ENCODE assay signal across 21 cellular contexts in the genomic region with DNA sequence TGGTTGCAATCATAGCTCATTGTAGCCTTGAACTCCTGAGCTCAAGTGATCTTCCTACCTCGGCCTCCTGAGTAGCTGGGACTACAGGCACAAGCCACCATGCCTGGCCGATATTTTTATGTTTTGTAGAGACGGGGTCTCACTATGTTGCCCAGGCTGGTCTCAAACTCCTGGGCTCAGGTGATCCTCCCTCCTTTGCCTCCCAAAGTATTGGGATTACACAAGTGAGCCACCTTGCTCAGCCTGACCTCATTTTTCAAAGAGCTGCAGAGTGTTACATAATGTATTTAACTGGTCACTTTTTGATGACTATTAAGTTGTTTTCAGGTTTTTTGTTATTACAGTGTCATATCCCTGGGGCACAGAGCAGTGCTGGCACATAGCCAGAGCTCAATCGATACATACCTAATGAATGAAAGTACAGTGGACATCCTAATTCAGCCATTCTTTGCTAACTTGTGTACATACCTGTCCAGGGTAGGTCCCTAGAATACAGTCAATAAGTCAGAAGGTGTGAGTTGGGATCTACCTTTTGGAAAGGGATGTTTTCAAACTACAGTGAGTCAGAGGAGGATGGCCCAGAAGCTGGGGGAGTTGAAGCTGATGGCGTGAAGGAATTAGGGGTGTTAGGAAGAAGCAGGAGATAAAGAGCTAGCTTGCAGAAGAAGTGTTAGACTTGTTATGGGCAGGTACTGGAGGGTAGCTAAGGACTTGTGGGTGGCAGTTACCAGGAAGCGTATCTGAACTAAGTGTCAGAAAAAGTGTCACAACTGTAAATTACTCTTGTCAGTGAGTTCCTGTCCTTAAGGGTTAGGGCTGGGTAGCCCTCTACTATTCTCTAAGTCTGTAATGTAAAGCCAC. TPM values are rescaled to one million over a fixed set of nuclear protein-coding genes. Genes with fewer than 3 reads are reported as not detected.
DNase-seq lines count a peak whose midpoint lies in the region; ATAC-seq and TF ChIP-seq lines count a peak whose summit lies in the region.
"Had no signal": no experiment of that assay in that cellular context is flagged by ENCODE, and none has a peak within 500 bp of the region (broad histone marks: within the 10 kb centered on the region; RNA-seq: fewer than 3 reads in every experiment).

No MANE protein-coding gene starts in this region.

- ATAC-seq in activated naive CD8-positive, alpha-beta T cell treated with anti-CD3 and anti-CD28 coated beads, Interleukin-2, amount 50 U/mL, for 24 hours, result no peak
- ATAC-seq in RWPE2 (ENCODE audit: low read depth), result peak; percentile 68
- ATAC-seq: lower lobe of right lung, psoas muscle had no signal

- H3K36me3 ChIP-seq in RWPE2 (ENCODE audit: low read depth), result no peaks in the 10 kb centered on the region

- H3K27me3 ChIP-seq in RWPE2 (ENCODE audit: insufficient read depth, poor library complexity, severe bottlenecking), result no peaks in the 10 kb centered on the region

- TF ChIP-seq CTCF in RWPE2 (IDR thresholded peaks at IDR 0.05; ENCODE audit: poor library complexity, severe bottlenecking), result no peak
- no peak for TF ChIP-seq CTCF in type B pancreatic cell (conservative IDR thresholded peaks at IDR 0.05)

- peaks cover 9% of the 10 kb centered on the region for H3K4me1 ChIP-seq in RWPE2 (ENCODE audit: insufficient read depth, poor library complexity, severe bottlenecking)
- H3K4me1 ChIP-seq: lower lobe of right lung, psoas muscle had no signal

- peaks cover 9% of the 10 kb centered on the region for H3K36me3 Mint-ChIP-seq in activated naive CD8-positive, alpha-beta T cell
- H3K36me3 Mint-ChIP-seq in activated naive CD8-positive, alpha-beta T cell treated with anti-CD3 and anti-CD28 coated beads, Interleukin-2, amount 50 U/mL, for 24 hours (ENCODE audit: low read depth), result peaks cover 15% of the 10 kb centered on the region
- no peaks in the 10 kb centered on the region for H3K36me3 Mint-ChIP-seq in type B pancreatic cell

- no peak for DNase-seq in activated naive CD8-positive, alpha-beta T cell treated with anti-CD3 and anti-CD28 coated beads, Interleukin-2, amount 50 U/mL, for 24 hours
- DNase-seq in RWPE2 (ENCODE audit: low spot score) (no peak), kidney glomerular epithelial cell (lab: John Stamatoyannopoulos, UW) (peak; percentile 30), type B pancreatic cell (ENCODE audit: extremely low spot score, unreplicated experiment) (no peak), globus pallidus (ENCODE audit: low spot score) (no peak), GM19238 (ENCODE audit: insufficient read length, low spot score) (no peak)
- no peak for DNase-seq in activated CD4-positive, CD25-positive, alpha-beta regulatory T cell (lab: John Stamatoyannopoulos, UW)
- DNase-seq: activated CD4-positive, alpha-beta memory T cell treated with anti-CD3 and anti-CD28 coated beads for 36 hours; activated gamma-delta T cell; aorta; Kasumi-1; lower lobe of right lung; NCI-H1694 treated with DMSO at 0.1 percent for 48 hours; NCI-H446; psoas muscle had no signal

- H3K9me3 Mint-ChIP-seq in activated naive CD8-positive, alpha-beta T cell (ENCODE audit: low read depth), result peaks cover 8% of the 10 kb centered on the region
- H3K9me3 Mint-ChIP-seq in activated naive CD8-positive, alpha-beta T cell treated with anti-CD3 and anti-CD28 coated beads, Interleukin-2, amount 50 U/mL, for 24 hours, result peaks cover 6% of the 10 kb centered on the region
- peaks cover 13% of the 10 kb centered on the region for H3K9me3 Mint-ChIP-seq in type B pancreatic cell

- no peaks in the 10 kb centered on the region for H3K9me3 ChIP-seq in RWPE2 (ENCODE audit: severe bottlenecking)
- H3K9me3 ChIP-seq: lower lobe of right lung, psoas muscle had no signal

- H3K27me3 Mint-ChIP-seq in activated naive CD8-positive, alpha-beta T cell, result no peaks in the 10 kb centered on the region
- H3K27me3 Mint-ChIP-seq in activated naive CD8-positive, alpha-beta T cell treated with anti-CD3 and anti-CD28 coated beads, Interleukin-2, amount 50 U/mL, for 24 hours, result no peaks in the 10 kb centered on the region
- no peaks in the 10 kb centered on the region for H3K27me3 Mint-ChIP-seq in type B pancreatic cell
- H3K27me3 Mint-ChIP-seq: activated CD4-positive, alpha-beta memory T cell treated with anti-CD3 and anti-CD28 coated beads for 36 hours had no signal

- peak overlapping the region; percentile 4 for H3K4me3 Mint-ChIP-seq in activated naive CD8-positive, alpha-beta T cell
- H3K4me3 Mint-ChIP-seq in activated naive CD8-positive, alpha-beta T cell treated with anti-CD3 and anti-CD28 coated beads, Interleukin-2, amount 50 U/mL, for 24 hours, result no peak overlapping the region
- peak overlapping the region; percentile 27 for H3K4me3 Mint-ChIP-seq in type B pancreatic cell
- H3K4me3 Mint-ChIP-seq: activated CD4-positive, alpha-beta memory T cell treated with anti-CD3 and anti-CD28 coated beads for 36 hours; nephron had no signal

- no peak overlapping the region for H3K27ac Mint-ChIP-seq in activated naive CD8-positive, alpha-beta T cell
- H3K27ac Mint-ChIP-seq in activated naive CD8-positive, alpha-beta T cell treated with anti-CD3 and anti-CD28 coated beads, Interleukin-2, amount 50 U/mL, for 24 hours, result no peak overlapping the region
- peak overlapping the region; percentile 64 for H3K27ac Mint-ChIP-seq in type B pancreatic cell
- H3K27ac Mint-ChIP-seq: activated CD4-positive, alpha-beta memory T cell treated with anti-CD3 and anti-CD28 coated beads for 36 hours; nephron had no signal

- H3K27ac ChIP-seq in RWPE2 (ENCODE audit: poor library complexity, severe bottlenecking), result no peak overlapping the region
- H3K27ac ChIP-seq: lower lobe of right lung, psoas muscle, SK-N-MC had no signal

- H3K4me3 ChIP-seq in RWPE2 (ENCODE audit: severe bottlenecking), result no peak overlapping the region
- H3K4me3 ChIP-seq: lower lobe of right lung, psoas muscle, SK-N-MC had no signal

- H3K4me1 Mint-ChIP-seq in activated naive CD8-positive, alpha-beta T cell (ENCODE audit: low read depth), result peaks cover 35% of the 10 kb centered on the region
- peaks cover 43% of the 10 kb centered on the region for H3K4me1 Mint-ChIP-seq in activated naive CD8-positive, alpha-beta T cell treated with anti-CD3 and anti-CD28 coated beads, Interleukin-2, amount 50 U/mL, for 24 hours
- H3K4me1 Mint-ChIP-seq in type B pancreatic cell (ENCODE audit: unreplicated experiment), result peaks cover 23% of the 10 kb centered on the region

RNA-seq across cellular contexts. Expression of gene CYLD, which starts 20.1 kb away (rescaled TPM):
- 21.8 and 24.9 TPM in 2 replicates for total RNA-seq in type B pancreatic cell (ENCODE audit: low replicate concordance)

RNA-seq across cellular contexts. Expression of gene NOD2, which starts 28.4 kb away (rescaled TPM):
- total RNA-seq in type B pancreatic cell (ENCODE audit: low replicate concordance), result 0.12 and 0.31 TPM in 2 replicates
- total RNA-seq: G401 had no signal

RNA-seq across cellular contexts. Expression of gene SNX20, which starts 40.7 kb away (rescaled TPM):
- total RNA-seq in type B pancreatic cell (ENCODE audit: low replicate concordance), result not detected in 2 replicates
- total RNA-seq: epithelial cell of proximal tubule, G401, H1 had no signal
